In the genomic region with DNA sequence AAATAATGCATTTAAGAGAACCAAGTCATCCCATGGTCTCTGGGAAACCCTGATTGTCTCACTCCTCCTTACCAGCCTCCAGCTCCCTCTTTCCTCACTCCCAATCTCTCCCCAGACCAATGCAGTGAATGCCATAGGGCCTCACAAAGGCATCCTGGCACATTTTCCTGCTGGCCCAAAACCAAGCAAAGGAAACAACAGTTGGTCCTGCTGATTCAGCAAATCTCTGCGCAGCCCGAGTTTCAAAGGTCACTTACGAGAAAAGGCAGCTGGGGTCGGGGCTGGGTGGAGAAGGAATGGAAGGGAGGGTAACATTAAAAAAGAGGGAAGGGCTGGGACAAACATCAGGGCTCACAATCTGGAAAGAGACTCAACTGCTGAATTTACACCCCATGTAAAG, we compare ENCODE assay signal across 1 cellular context. TPM values are rescaled to one million over a fixed set of nuclear protein-coding genes. Genes with fewer than 3 reads are reported as not detected.
"Had no signal": no experiment of that assay in that cellular context is flagged by ENCODE, and none has a peak within 500 bp of the region (broad histone marks: within the 10 kb centered on the region; RNA-seq: fewer than 3 reads in every experiment).

No MANE protein-coding gene starts in this region.

RNA-seq across cellular contexts. Expression of a gene that starts 5.5 kb away (rescaled TPM):
- total RNA-seq: pulmonary artery endothelial cell had no signal
